Comparison of ENCODE assay signal across 8 cellular contexts in genomic region chr1:31155216-31155806, GRCh38.
DNase-seq lines count a peak whose midpoint lies in the region; TF ChIP-seq lines count a peak whose summit lies in the region.

No MANE protein-coding gene starts in this region.

- H3K9me3 ChIP-seq in HEK293 (ENCODE audit: control insufficient read depth, insufficient read depth, low read depth, low read length) = no peaks in the 10 kb centered on the region

- DNase-seq in GF-D8 (lab: John Stamatoyannopoulos, UW) (peak; percentile 18), NCI-H446 (lab: John Stamatoyannopoulos, UW) (peak; percentile 25 to 69), dorsolateral prefrontal cortex (peak in 8 of 10 donors; percentile 12 to 70 (median 40)), lung microvascular endothelial cell (ENCODE audit: low read depth in 2 of 2) (peak; percentile 35 to 36), NCI-H187 treated with DMSO at 0.1 percent for 48 hours (lab: John Stamatoyannopoulos, UW) (no peak)
- peak; percentile 91 for DNase-seq in activated CD4-positive, alpha-beta T cell treated with anti-CD3 and anti-CD28 coated beads, Interleukin-2, amount 10 ng/mL, durations not matched to agents 24 days and 14 days
- DNase-seq in stimulated activated CD8-positive, alpha-beta memory T cell treated with anti-CD3 and anti-CD28 coated beads, Interleukin-12 subunit alpha, Interleukin-12 subunit beta, amount 100 ng/mL, for 1 hour (ENCODE audit: low read depth) = peak; percentile 27

- no peaks in the 10 kb centered on the region for H3K27me3 ChIP-seq in dorsolateral prefrontal cortex

- H3K27ac ChIP-seq in HEK293 (ENCODE audit: extremely low read depth, low read depth, low read length) (peak overlapping the region; percentile 65; the same call in 1 of the 2 replicates), dorsolateral prefrontal cortex (peak overlapping the region in 17 of 59 donors; percentile 0 to 76 (median 46))

- CTCF ChIA-PET in HEK293 (lab: Yijun Ruan, JAX) = no interaction called here

- no peaks in the 10 kb centered on the region for H3K9me3 Mint-ChIP-seq in activated CD4-positive, alpha-beta T cell treated with anti-CD3 and anti-CD28 coated beads, Interleukin-2, amount 10 ng/mL, durations not matched to agents 24 days and 14 days

- peak overlapping the region; percentile 84 for H3K27ac Mint-ChIP-seq in activated CD4-positive, alpha-beta T cell treated with anti-CD3 and anti-CD28 coated beads, Interleukin-2, amount 10 ng/mL, durations not matched to agents 24 days and 14 days

- POLR2A ChIA-PET in HEK293 (lab: Yijun Ruan, JAX) = interaction anchor here (0.6 kb wide), 1 partner anchor 10 kb away, joined by 5 read pairs; no protein-coding TSS in a partner anchor

- H3K4me1 ChIP-seq in HEK293 (ENCODE audit: control insufficient read depth, insufficient read depth, low read length) = no peaks in the 10 kb centered on the region

- H3K36me3 Mint-ChIP-seq in activated CD4-positive, alpha-beta T cell treated with anti-CD3 and anti-CD28 coated beads, Interleukin-2, amount 10 ng/mL, durations not matched to agents 24 days and 14 days (ENCODE audit: low read depth) = peaks cover 3% of the 10 kb centered on the region

- H3K4me1 Mint-ChIP-seq in activated CD4-positive, alpha-beta T cell treated with anti-CD3 and anti-CD28 coated beads, Interleukin-2, amount 10 ng/mL, durations not matched to agents 24 days and 14 days = peaks cover 6% of the 10 kb centered on the region

- H3K36me3 ChIP-seq in HEK293 (ENCODE audit: control insufficient read depth in 2 of 2, insufficient read depth in 1 of 2, low read length in 2 of 2) = no peaks in the 10 kb centered on the region; a peak in 1 of 3 replicates

- H3K27me3 Mint-ChIP-seq in activated CD4-positive, alpha-beta T cell treated with anti-CD3 and anti-CD28 coated beads, Interleukin-2, amount 10 ng/mL, durations not matched to agents 24 days and 14 days = peaks cover 4% of the 10 kb centered on the region

- H3K4me3 ChIP-seq in HEK293 (ENCODE audit: low read depth, low read length) (peak overlapping the region; percentile 66), dorsolateral prefrontal cortex (peak overlapping the region; percentile 58 to 88 (median 69))

- intact Hi-C loops in activated CD4-positive, alpha-beta T cell treated with anti-CD3 and anti-CD28 coated beads, Interleukin-2, amount 10 ng/mL, durations not matched to agents 24 days and 14 days (cut with micrococcal nuclease) = loop anchor here (2.0 to 10.0 kb wide), 2 partner anchors 91 to 441 kb away; partner anchors contain the start of gene PUM1
- intact Hi-C loops in dorsolateral prefrontal cortex (cut with DNase I) = loop anchor here (10.0 kb wide), 2 partner anchors 91 to 371 kb away; partner anchors contain the start of gene PUM1 (in 1 of the 2)

- peak; percentile 77 for TF ChIP-seq CTCF in HEK293 (tag by site-specific recombination; IDR thresholded peaks at IDR 0.05)
- TF ChIP-seq CTCF in dorsolateral prefrontal cortex (IDR thresholded peaks at IDR 0.05 in 54 of 56, conservative IDR thresholded peaks at IDR 0.05 in 2 of 56; ENCODE audit: low read depth in 1 of 56, partially characterized antibody in 56 of 56) = peak in 43 of 56 donors; percentile 9 to 46 (median 25)

- peak overlapping the region; percentile 96 for H3K4me3 Mint-ChIP-seq in activated CD4-positive, alpha-beta T cell treated with anti-CD3 and anti-CD28 coated beads, Interleukin-2, amount 10 ng/mL, durations not matched to agents 24 days and 14 days

TF ChIP-seq in HEK293, 187 proteins besides CTCF, POLR2A, EP300 and RAD21 (continues in another document):
- 0 out of 2 replicates have a peak, but pooled peaks have one; percentile 14 for TF ChIP-seq ZNF341 (tag by site-specific recombination; IDR thresholded peaks at IDR 0.05; ENCODE audit: low read depth)
- no peak for TF ChIP-seq ZNF596 (tag by site-specific recombination; IDR thresholded peaks at IDR 0.05)
- peak; percentile 94 for TF ChIP-seq ZBTB8A (tag by site-specific recombination; IDR thresholded peaks at IDR 0.05)
- TF ChIP-seq ZNF777 (tag by site-specific recombination; IDR thresholded peaks at IDR 0.05; ENCODE audit: borderline replicate concordance) = no peak
- no peak for TF ChIP-seq ZNF292 (tag by site-specific recombination; IDR thresholded peaks at IDR 0.05; ENCODE audit: borderline replicate concordance, low read depth)
- TF ChIP-seq PRDM6 (tag by site-specific recombination; IDR thresholded peaks at IDR 0.05) = no peak
- TF ChIP-seq EGR2 (tag by site-specific recombination; IDR thresholded peaks at IDR 0.05; ENCODE audit: low read depth) = peak; percentile 70
- TF ChIP-seq GLI4 (tag by site-specific recombination; IDR thresholded peaks at IDR 0.05) = no peak
- no peak for TF ChIP-seq ZNF791 (tag by site-specific recombination; IDR thresholded peaks at IDR 0.05)
- no peak for TF ChIP-seq ZNF19 (tag by site-specific recombination; IDR thresholded peaks at IDR 0.05; ENCODE audit: low read depth)
- no peak for TF ChIP-seq ZNF175 (tag by site-specific recombination; IDR thresholded peaks at IDR 0.05)
- no peak for TF ChIP-seq ZBTB17 (tag by site-specific recombination; IDR thresholded peaks at IDR 0.05)
- no peak for TF ChIP-seq ZNF274 (IDR thresholded peaks at IDR 0.05; ENCODE audit: low read length)
- TF ChIP-seq ZNF274 (tag by site-specific recombination; IDR thresholded peaks at IDR 0.05; ENCODE audit: borderline replicate concordance) = no peak
- no peak for TF ChIP-seq FEZF1 (tag by site-specific recombination; IDR thresholded peaks at IDR 0.05)
- TF ChIP-seq ZSCAN23 (tag by site-specific recombination; IDR thresholded peaks at IDR 0.05) = no peak
- TF ChIP-seq ZBTB7A (tag by site-specific recombination; IDR thresholded peaks at IDR 0.05; ENCODE audit: low read depth) = 0 out of 2 replicates have a peak, but pooled peaks have one; percentile 12
- TF ChIP-seq ZNF157 (tag by site-specific recombination; IDR thresholded peaks at IDR 0.05) = no peak
- no peak for TF ChIP-seq ZNF544 (tag by site-specific recombination; IDR thresholded peaks at IDR 0.05)
- TF ChIP-seq BCL11B (tag by site-specific recombination; IDR thresholded peaks at IDR 0.05; ENCODE audit: low read depth) = 0 out of 2 replicates have a peak, but pooled peaks have one; percentile 47
- 0 out of 2 replicates have a peak, but pooled peaks have one; percentile 66 for TF ChIP-seq ZNF600 (tag by site-specific recombination; IDR thresholded peaks at IDR 0.05)
- TF ChIP-seq ZNF768 (tag by site-specific recombination; IDR thresholded peaks at IDR 0.05) = no peak
- no peak for TF ChIP-seq ZNF707 (tag by site-specific recombination; IDR thresholded peaks at IDR 0.05)
- TF ChIP-seq ZBTB11 (tag by site-specific recombination; conservative IDR thresholded peaks at IDR 0.05; ENCODE audit: low read depth) = 0 out of 2 replicates have a peak, but pooled peaks have one; percentile 20
- TF ChIP-seq ZNF138 (tag by site-specific recombination; IDR thresholded peaks at IDR 0.05; ENCODE audit: borderline replicate concordance) = no peak
- no peak for TF ChIP-seq ZNF677 (tag by site-specific recombination; IDR thresholded peaks at IDR 0.05)
- TF ChIP-seq ZNF561 (tag by site-specific recombination; IDR thresholded peaks at IDR 0.05; ENCODE audit: borderline replicate concordance) = peak; percentile 78; the same call in 1 of the 2 replicates
- TF ChIP-seq SP3 (tag by site-specific recombination; IDR thresholded peaks at IDR 0.05) = peak; percentile 91
- TF ChIP-seq KLF10 (tag by site-specific recombination; IDR thresholded peaks at IDR 0.05) = peak; percentile 87
- TF ChIP-seq ZNF843 (tag by site-specific recombination; IDR thresholded peaks at IDR 0.05) = 0 out of 2 replicates have a peak, but pooled peaks have one; percentile 14
- TF ChIP-seq ZBTB48 (tag by site-specific recombination; IDR thresholded peaks at IDR 0.05) = peak; percentile 56
